In the genomic region with DNA sequence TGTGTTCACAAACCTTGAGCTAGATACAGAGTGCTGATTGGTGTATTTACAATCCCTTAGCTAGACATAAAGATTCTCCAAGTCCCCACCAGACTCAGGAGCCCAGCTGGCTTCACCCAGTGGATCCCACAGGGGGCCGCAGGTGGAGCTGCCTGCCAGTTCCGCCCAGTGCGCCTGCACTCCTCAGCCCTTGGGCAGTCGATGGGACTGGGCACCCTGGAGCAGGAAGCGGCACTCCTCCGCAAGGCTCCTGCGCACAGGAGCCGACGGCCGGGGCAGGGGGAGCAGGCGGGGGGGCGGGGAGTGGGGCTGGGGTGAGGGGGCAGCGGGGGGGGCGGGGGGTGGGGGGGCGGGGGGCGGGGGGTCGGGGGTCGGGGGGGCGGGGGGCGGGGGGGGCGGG, we compare ENCODE assay signal across 18 cellular contexts. TPM values are rescaled to one million over a fixed set of nuclear protein-coding genes. Genes with fewer than 3 reads are reported as not detected.
"Had no signal": no experiment of that assay in that cellular context is flagged by ENCODE, and none has a peak within 500 bp of the region (broad histone marks: within the 10 kb centered on the region; RNA-seq: fewer than 3 reads in every experiment).

No MANE protein-coding gene starts in this region.

RNA-seq across cellular contexts. Expression of gene PASD1, which starts 1.0 kb away (rescaled TPM):
- total RNA-seq: natural killer cell, occipital lobe, osteocyte, pancreas, posterior vena cava, pulmonary artery endothelial cell, right atrium auricular region, sciatic nerve, smooth muscle cell, spleen, stomach, subcutaneous adipose tissue, temporal lobe, thoracic aorta, tibial nerve, upper lobe of left lung, ureter, vagina had no signal
